ENCODE assay signal across 17 cellular contexts in genomic region chr4:7422898-7423180, GRCh38. TPM values are rescaled to one million over a fixed set of nuclear protein-coding genes. Genes with fewer than 3 reads are reported as not detected.
DNase-seq lines count a peak whose midpoint lies in the region; TF ChIP-seq lines count a peak whose summit lies in the region.
"Had no signal": no experiment of that assay in that cellular context is flagged by ENCODE, and none has a peak within 500 bp of the region (broad histone marks: within the 10 kb centered on the region; RNA-seq: fewer than 3 reads in every experiment).

No MANE protein-coding gene starts in this region.

- intact Hi-C loops in activated naive CD4-positive, alpha-beta T cell treated with anti-CD3 and anti-CD28 coated beads for 36 hours (cut with micrococcal nuclease) = no loop called here
- intact Hi-C loops in tibial artery (cut with DNase I; ENCODE audit: low total_unique reads) = no loop called here

- H2BK5ac ChIP-seq in neuronal stem cell (ENCODE audit: low read length) = no peak overlapping the region

- peaks cover 2% of the 10 kb centered on the region for H3K79me1 ChIP-seq in neuronal stem cell (ENCODE audit: low read depth, low read length)

- no peaks in the 10 kb centered on the region for H3K27me3 Mint-ChIP-seq in activated naive CD4-positive, alpha-beta T cell treated with anti-CD3 and anti-CD28 coated beads, Interleukin-2, amount 10 ng/mL, durations not matched to agents 7 days and 5 days
- H3K27me3 Mint-ChIP-seq in activated naive CD4-positive, alpha-beta T cell treated with anti-CD3 and anti-CD28 coated beads for 36 hours (ENCODE audit: low read depth) = no peaks in the 10 kb centered on the region

- H2BK15ac ChIP-seq in neuronal stem cell (ENCODE audit: low read length) = no peak overlapping the region

- no peaks in the 10 kb centered on the region for H3K4me1 Mint-ChIP-seq in activated naive CD4-positive, alpha-beta T cell treated with anti-CD3 and anti-CD28 coated beads, Interleukin-2, amount 10 ng/mL, durations not matched to agents 7 days and 5 days
- H3K4me1 Mint-ChIP-seq in activated naive CD4-positive, alpha-beta T cell treated with anti-CD3 and anti-CD28 coated beads for 36 hours (ENCODE audit: low read depth) = no peaks in the 10 kb centered on the region
- H3K4me1 Mint-ChIP-seq: CD8-positive, alpha-beta memory T cell had no signal

- TF ChIP-seq CTCF in tibial artery (IDR thresholded peaks at IDR 0.05) = no peak

- WGBS in neuronal stem cell (ENCODE audit: extremely low coverage in 2 of 2, insufficient read length in 2 of 2, insufficient replicate concordance in 1 of 2), 2 donors = no CpG with 5 or more reads among the region's 9 CpGs

- H3K36me3 Mint-ChIP-seq in activated naive CD4-positive, alpha-beta T cell treated with anti-CD3 and anti-CD28 coated beads, Interleukin-2, amount 10 ng/mL, durations not matched to agents 7 days and 5 days = no peaks in the 10 kb centered on the region
- no peaks in the 10 kb centered on the region for H3K36me3 Mint-ChIP-seq in activated naive CD4-positive, alpha-beta T cell treated with anti-CD3 and anti-CD28 coated beads for 36 hours (ENCODE audit: low read depth)
- H3K36me3 Mint-ChIP-seq: CD8-positive, alpha-beta memory T cell had no signal

- CTCF ChIA-PET in activated naive CD4-positive, alpha-beta T cell treated with anti-CD3 and anti-CD28 coated beads, Interleukin-2, amount 10 ng/mL, durations not matched to agents 7 days and 5 days (lab: Charles Lee) = no interaction called here
- CTCF ChIA-PET in activated naive CD4-positive, alpha-beta T cell treated with anti-CD3 and anti-CD28 coated beads for 36 hours (lab: Charles Lee) = no interaction called here

- peak overlapping the region; percentile 60 for H2AK5ac ChIP-seq in neuronal stem cell (ENCODE audit: low read depth, low read length)

- H3K9ac ChIP-seq in neuronal stem cell (ENCODE audit: low read depth, low read length, poor library complexity) = no peak overlapping the region

- peaks cover 0 to 3% of the 10 kb centered on the region in 2 donors for H3K9me3 ChIP-seq in neuronal stem cell (replicated peaks in 1 of 2; ENCODE audit: control insufficient read depth in 2 of 2, insufficient read depth in 1 of 2, low read depth in 1 of 2, low read length in 2 of 2)
- no peaks in the 10 kb centered on the region for H3K9me3 ChIP-seq in tibial artery
- H3K9me3 ChIP-seq: A549, Caco-2 had no signal

- no peak overlapping the region for H3K23ac ChIP-seq in neuronal stem cell (ENCODE audit: low read depth, low read length, poor library complexity)

- H3K4me1 ChIP-seq in neuronal stem cell (ENCODE audit: control insufficient read depth in 2 of 2, insufficient read depth in 1 of 2, low read depth in 1 of 2, low read length in 2 of 2) (peaks cover 0 to 6% of the 10 kb centered on the region in 2 donors), tibial artery (no peaks in the 10 kb centered on the region)
- H3K4me1 ChIP-seq: A549, Caco-2 had no signal

- H2BK12ac ChIP-seq in neuronal stem cell (ENCODE audit: low read length) = no peak overlapping the region

- peak; percentile 16 for DNase-seq in activated naive CD4-positive, alpha-beta T cell treated with anti-CD3 and anti-CD28 coated beads, Interleukin-2, amount 10 ng/mL, durations not matched to agents 7 days and 5 days
- DNase-seq in activated naive CD4-positive, alpha-beta T cell treated with anti-CD3 and anti-CD28 coated beads for 36 hours = no peak
- DNase-seq in islet precursor cell (peak; percentile 35), neuronal stem cell (ENCODE audit: low spot score) (no peak), tibial artery (peak; percentile 17 to 38), DMS114 treated with DMSO at 0.1 percent for 48 hours (lab: John Stamatoyannopoulos, UW; ENCODE audit: unreplicated experiment) (no peak), NCI-H2107 (lab: John Stamatoyannopoulos, UW) (no peak)
- DNase-seq: HCEC 1CT, IMR-90 had no signal

- no peak overlapping the region for H3K4ac ChIP-seq in neuronal stem cell (ENCODE audit: low read length)

- H4K91ac ChIP-seq in neuronal stem cell (ENCODE audit: low read depth, low read length, poor library complexity) = no peak overlapping the region

- no peak overlapping the region for H3K4me3 Mint-ChIP-seq in activated naive CD4-positive, alpha-beta T cell treated with anti-CD3 and anti-CD28 coated beads, Interleukin-2, amount 10 ng/mL, durations not matched to agents 7 days and 5 days
- H3K4me3 Mint-ChIP-seq in activated naive CD4-positive, alpha-beta T cell treated with anti-CD3 and anti-CD28 coated beads for 36 hours = no peak overlapping the region
- H3K4me3 Mint-ChIP-seq: CD8-positive, alpha-beta memory T cell had no signal

- peaks cover 5% of the 10 kb centered on the region for H3K9me3 Mint-ChIP-seq in activated naive CD4-positive, alpha-beta T cell treated with anti-CD3 and anti-CD28 coated beads, Interleukin-2, amount 10 ng/mL, durations not matched to agents 7 days and 5 days
- H3K9me3 Mint-ChIP-seq in activated naive CD4-positive, alpha-beta T cell treated with anti-CD3 and anti-CD28 coated beads for 36 hours = peaks cover 3% of the 10 kb centered on the region

- H3K18ac ChIP-seq in neuronal stem cell (ENCODE audit: low read length) = no peak overlapping the region

- H4K8ac ChIP-seq in neuronal stem cell (ENCODE audit: low read depth, low read length) = no peak overlapping the region

- H3K27ac ChIP-seq in neuronal stem cell (replicated peaks; ENCODE audit: low read length) = no peak overlapping the region
- H3K27ac ChIP-seq in tibial artery = no peak overlapping the region
- H3K27ac ChIP-seq: A549 had no signal

- H3K36me3 ChIP-seq in neuronal stem cell (replicated peaks in 1 of 2; ENCODE audit: control insufficient read depth in 2 of 2, insufficient read depth in 2 of 2, low read length in 2 of 2) (no peaks in the 10 kb centered on the region), tibial artery (no peaks in the 10 kb centered on the region)

- H3K4me3 ChIP-seq in neuronal stem cell (ENCODE audit: low read length in 2 of 2) (no peak overlapping the region), tibial artery (no peak overlapping the region)
- H3K4me3 ChIP-seq: A549 had no signal

- H3K27me3 ChIP-seq in neuronal stem cell (ENCODE audit: control insufficient read depth in 3 of 3, insufficient read depth in 3 of 3, low read depth in 1 of 3, low read length in 3 of 3) = no peaks in the 10 kb centered on the region
- no peaks in the 10 kb centered on the region for H3K27me3 ChIP-seq in tibial artery

- peak overlapping the region; percentile 49 for H3K27ac Mint-ChIP-seq in activated naive CD4-positive, alpha-beta T cell treated with anti-CD3 and anti-CD28 coated beads, Interleukin-2, amount 10 ng/mL, durations not matched to agents 7 days and 5 days
- H3K27ac Mint-ChIP-seq in activated naive CD4-positive, alpha-beta T cell treated with anti-CD3 and anti-CD28 coated beads for 36 hours = no peak overlapping the region

- H3K4me2 ChIP-seq in neuronal stem cell (ENCODE audit: insufficient read depth, low read length, poor library complexity, severe bottlenecking) = no peak overlapping the region
- H3K4me2 ChIP-seq: A549 had no signal

- no peak overlapping the region for H2BK120ac ChIP-seq in neuronal stem cell (ENCODE audit: low read depth, low read length)

- H3K14ac ChIP-seq in neuronal stem cell (ENCODE audit: low read length) = peak overlapping the region; percentile 92

- H2AFZ ChIP-seq in neuronal stem cell (ENCODE audit: low read length) = no peak overlapping the region

RNA-seq across cellular contexts. Expression of gene PSAPL1, which starts 11.9 kb away (rescaled TPM):
- not detected for total RNA-seq in activated naive CD4-positive, alpha-beta T cell treated with anti-CD3 and anti-CD28 coated beads for 36 hours
- polyA plus RNA-seq in neuronal stem cell (2013, experiment 1 of 2) = 0.01 TPM
- polyA plus RNA-seq in neuronal stem cell (2013, experiment 2 of 2) = not detected
- total RNA-seq: CD8-positive, alpha-beta memory T cell; Daoy; H4; HT-29; IMR-90 had no signal
- polyA plus RNA-seq: AG04450; BJ; CD8-positive, alpha-beta memory T cell; IMR-90 had no signal

Comparison
In these comparisons a context has a peak if more than half of its experiments do, and no peak if none do; other contexts are left out.
1. DNase-seq: peak in activated naive CD4-positive, alpha-beta T cell treated with anti-CD3 and anti-CD28 coated beads, Interleukin-2, amount 10 ng/mL, durations not matched to agents 7 days and 5 days (single experiment), islet precursor cell (single experiment) and tibial artery (2 of 2); none in activated naive CD4-positive, alpha-beta T cell treated with anti-CD3 and anti-CD28 coated beads for 36 hours (single experiment), neuronal stem cell (single experiment), DMS114 treated with DMSO at 0.1 percent for 48 hours (single experiment) and NCI-H2107 (single experiment).